ENCODE assay signal across 13 cellular contexts in the genomic region with DNA sequence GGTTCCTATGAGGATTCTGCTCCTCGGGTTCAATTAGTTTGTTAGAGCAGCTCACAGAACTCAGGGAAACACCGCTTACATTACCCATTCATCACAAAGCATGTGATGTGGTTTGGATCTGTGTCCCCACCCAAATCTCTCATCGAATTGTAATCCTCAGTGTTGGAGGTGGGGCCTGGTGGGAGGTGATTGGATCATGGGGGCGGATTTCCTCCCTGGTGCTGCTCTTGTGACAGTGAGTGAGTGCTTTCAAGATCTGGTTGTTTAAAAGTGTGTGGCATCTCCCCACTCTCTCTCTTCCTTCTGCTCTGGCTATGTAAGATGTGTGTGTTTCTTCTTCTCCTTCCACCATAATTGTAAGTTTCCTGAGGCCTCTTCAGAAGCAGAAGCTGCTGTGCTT.
"Had no signal": no experiment of that assay in that cellular context is flagged by ENCODE, and none has a peak within 500 bp of the region (broad histone marks: within the 10 kb centered on the region; RNA-seq: fewer than 3 reads in every experiment).

No MANE protein-coding gene starts in this region.

- H3K4me1 Mint-ChIP-seq: central memory CD8-positive, alpha-beta T cell had no signal

- ATAC-seq: body of pancreas, gastrocnemius medialis, heart right ventricle had no signal

- H3K4me3 Mint-ChIP-seq: activated T-cell treated with anti-CD3 and anti-CD28 coated beads, Interleukin-2, amount 50 U/mL, for 24 hours; central memory CD8-positive, alpha-beta T cell; naive thymus-derived CD8-positive, alpha-beta T cell had no signal

- H3K27ac ChIP-seq: body of pancreas, gastrocnemius medialis, heart right ventricle, neutrophil, tibial nerve had no signal

- H3K4me1 ChIP-seq: body of pancreas had no signal

- H3K27me3 Mint-ChIP-seq: activated T-cell treated with anti-CD3 and anti-CD28 coated beads, Interleukin-2, amount 50 U/mL, for 24 hours; central memory CD8-positive, alpha-beta T cell; naive thymus-derived CD8-positive, alpha-beta T cell had no signal

- H3K27ac Mint-ChIP-seq: activated T-cell treated with anti-CD3 and anti-CD28 coated beads, Interleukin-2, amount 50 U/mL, for 24 hours had no signal

- H3K4me3 ChIP-seq: body of pancreas, gastrocnemius medialis, heart right ventricle, tibial nerve had no signal

- DNase-seq: activated effector memory CD4-positive, alpha-beta T cell treated with anti-CD3 and anti-CD28 coated beads, Interleukin-2, amount 50 U/mL, for 16 hours; activated T-cell treated with anti-CD3 and anti-CD28 coated beads, Interleukin-2, amount 50 U/mL, for 24 hours; amniotic stem cell; body of pancreas; cortex of kidney; effector memory CD4-positive, alpha-beta T cell; gastrocnemius medialis; heart right ventricle; posterior cingulate gyrus had no signal

- H3K36me3 Mint-ChIP-seq: naive thymus-derived CD8-positive, alpha-beta T cell had no signal

- H3K27me3 ChIP-seq: body of pancreas, gastrocnemius medialis, heart right ventricle, neutrophil, tibial nerve had no signal

- H3K9me3 ChIP-seq: body of pancreas, gastrocnemius medialis, heart right ventricle, neutrophil, tibial nerve had no signal

- H3K9me3 Mint-ChIP-seq: activated T-cell treated with anti-CD3 and anti-CD28 coated beads, Interleukin-2, amount 50 U/mL, for 24 hours; central memory CD8-positive, alpha-beta T cell had no signal

- H3K36me3 ChIP-seq: gastrocnemius medialis, neutrophil, tibial nerve had no signal
